Comparison of ENCODE assay signal across 10 cellular contexts in the genomic region with DNA sequence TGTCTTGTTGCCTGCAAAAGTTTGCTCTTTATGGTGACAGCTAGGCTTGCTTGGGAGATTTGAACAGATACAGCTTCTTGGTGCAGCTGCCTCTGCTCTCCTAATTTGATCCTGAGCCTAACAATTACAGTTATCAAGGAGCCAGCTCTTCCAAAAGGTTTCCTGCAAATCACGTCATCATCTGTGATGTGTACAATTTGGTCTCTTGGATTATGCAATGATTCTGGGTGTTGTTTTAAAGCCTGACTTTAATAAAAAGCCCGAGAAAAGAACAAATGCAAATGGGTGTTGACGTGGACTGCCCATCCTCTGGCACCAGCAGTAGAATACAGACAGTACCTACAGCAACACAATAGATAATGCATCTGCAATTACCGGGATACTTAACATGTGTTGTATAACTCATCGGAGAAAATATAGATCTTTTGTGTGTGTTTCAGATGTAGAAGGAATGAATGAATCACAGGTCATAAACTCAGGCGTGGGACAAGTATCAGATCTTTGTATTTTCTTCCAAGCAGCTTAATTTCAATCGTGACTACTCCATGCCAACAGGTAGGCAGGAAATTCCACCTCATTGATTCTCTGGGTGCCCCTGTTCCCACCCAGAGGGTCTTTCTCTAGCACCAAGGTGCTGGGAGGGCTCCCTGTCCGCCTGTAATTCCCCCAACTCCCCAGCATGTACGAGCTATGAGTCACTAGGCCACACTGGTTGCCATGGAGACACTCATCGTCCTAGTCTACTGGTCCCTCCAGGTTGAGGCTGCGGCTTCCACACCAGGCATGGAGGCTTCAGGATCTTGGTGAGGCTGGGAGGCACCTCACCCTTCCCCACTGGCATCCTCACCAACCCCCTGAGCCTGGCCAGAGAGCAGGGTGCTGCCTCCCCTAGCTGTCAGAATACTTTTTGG.
DNase-seq lines count a peak whose midpoint lies in the region; ATAC-seq and TF ChIP-seq lines count a peak whose summit lies in the region.
"Had no signal": no experiment of that assay in that cellular context is flagged by ENCODE, and none has a peak within 500 bp of the region (broad histone marks: within the 10 kb centered on the region; RNA-seq: fewer than 3 reads in every experiment).

No MANE protein-coding gene starts in this region.

- peak overlapping the region; percentile 18 for H2AFZ ChIP-seq in GM23248

- H3K27me3 ChIP-seq in GM23248 (replicated peaks; ENCODE audit: insufficient read depth) (no peaks in the 10 kb centered on the region), left lung (no peaks in the 10 kb centered on the region)

- H3F3A ChIP-seq in GM23248 (ENCODE audit: insufficient read depth), result peaks cover 40% of the 10 kb centered on the region

- intact Hi-C loops in left lung (cut with DNase I), result no loop called here

- H3K36me3 Mint-ChIP-seq in stimulated activated naive B cell treated with anti-CD40 and anti-IgM and Interleukin-4, amounts not matched to agents 10 μg/mL and 1 μg/mL and 100 μg/mL, for 72 hours, result no peaks in the 10 kb centered on the region
- H3K36me3 Mint-ChIP-seq in progenitor cell of endocrine pancreas (ENCODE audit: insufficient read depth), result no peaks in the 10 kb centered on the region
- H3K36me3 Mint-ChIP-seq: activated naive CD4-positive, alpha-beta T cell treated with anti-CD3 and anti-CD28 coated beads, Interleukin-2, amount 50 U/mL, for 24 hours; naive B cell had no signal

- no peaks in the 10 kb centered on the region for H3K9me2 ChIP-seq in GM23248 (ENCODE audit: insufficient read depth)

- peaks cover 48% of the 10 kb centered on the region for H3K4me1 ChIP-seq in GM23248 (ENCODE audit: insufficient read depth)
- no peaks in the 10 kb centered on the region for H3K4me1 ChIP-seq in left lung

- WGBS in GM23248 (ENCODE audit: low coverage in 1 of 2, low lambda C conversion rate in 2 of 2, missing lambda C conversion rate in 2 of 2), 2 experiments, result 10 to 12% methylated on average over 11 of the region's 11 CpGs

- H3K9me3 Mint-ChIP-seq in stimulated activated naive B cell treated with anti-CD40 and anti-IgM and Interleukin-4, amounts not matched to agents 10 μg/mL and 1 μg/mL and 100 μg/mL, for 72 hours, result no peaks in the 10 kb centered on the region
- H3K9me3 Mint-ChIP-seq in progenitor cell of endocrine pancreas (ENCODE audit: low read depth), result no peaks in the 10 kb centered on the region
- H3K9me3 Mint-ChIP-seq: activated naive CD4-positive, alpha-beta T cell treated with anti-CD3 and anti-CD28 coated beads, Interleukin-2, amount 50 U/mL, for 24 hours had no signal

- H3K36me3 ChIP-seq in GM23248 (ENCODE audit: low read depth), result no peaks in the 10 kb centered on the region
- H3K36me3 ChIP-seq in left lung, result no peaks in the 10 kb centered on the region

- peak overlapping the region; percentile 29 for H3K4me2 ChIP-seq in GM23248 (ENCODE audit: unreplicated experiment)

- no peaks in the 10 kb centered on the region for H3K9me3 ChIP-seq in GM23248 (ENCODE audit: low read depth)
- no peaks in the 10 kb centered on the region for H3K9me3 ChIP-seq in left lung

- DNase-seq in AG08395 (ENCODE audit: low spot score) (peak; percentile 89), GM23248 (peak; percentile 95), astrocyte of the cerebellum (ENCODE audit: low read depth) (peak; percentile 62), left lung (peak in 1 of 2 donors; percentile 50), Kasumi-1 (lab: John Stamatoyannopoulos, UW) (no peak), progenitor cell of endocrine pancreas (ENCODE audit: low spot score, unreplicated experiment) (no peak)
- no peak for DNase-seq in stimulated activated naive B cell treated with anti-CD40 and anti-IgM and Interleukin-4, amounts not matched to agents 10 μg/mL and 1 μg/mL and 100 μg/mL, for 72 hours
- DNase-seq in effector CD4-positive, alpha-beta T cell, result no peak
- DNase-seq: naive B cell had no signal

- peak overlapping the region; percentile 86 for H3K27ac ChIP-seq in GM23248
- peak overlapping the region; percentile 45 to 50 for H3K27ac ChIP-seq in left lung

- H3K4me3 Mint-ChIP-seq in stimulated activated naive B cell treated with anti-CD40 and anti-IgM and Interleukin-4, amounts not matched to agents 10 μg/mL and 1 μg/mL and 100 μg/mL, for 72 hours, result no peak overlapping the region
- H3K4me3 Mint-ChIP-seq in progenitor cell of endocrine pancreas (ENCODE audit: low read depth), result no peak overlapping the region
- H3K4me3 Mint-ChIP-seq: activated naive CD4-positive, alpha-beta T cell treated with anti-CD3 and anti-CD28 coated beads, Interleukin-2, amount 50 U/mL, for 24 hours; naive B cell had no signal

- no peaks in the 10 kb centered on the region for H3K79me2 ChIP-seq in GM23248 (ENCODE audit: insufficient read depth)

- H3K9ac ChIP-seq in GM23248, result peak overlapping the region; percentile 70

- H3K4me1 Mint-ChIP-seq in stimulated activated naive B cell treated with anti-CD40 and anti-IgM and Interleukin-4, amounts not matched to agents 10 μg/mL and 1 μg/mL and 100 μg/mL, for 72 hours, result peaks cover 0 to 3% of the 10 kb centered on the region in 2 donors
- H3K4me1 Mint-ChIP-seq in progenitor cell of endocrine pancreas (ENCODE audit: low read depth), result no peaks in the 10 kb centered on the region
- H3K4me1 Mint-ChIP-seq: activated naive CD4-positive, alpha-beta T cell treated with anti-CD3 and anti-CD28 coated beads, Interleukin-2, amount 50 U/mL, for 24 hours; naive B cell had no signal

- H3K4me3 ChIP-seq in GM23248, result 0 out of 2 replicates have a peak overlapping the region, but pooled peaks have one; percentile 3
- no peak overlapping the region for H3K4me3 ChIP-seq in astrocyte of the cerebellum (ENCODE audit: low read depth, low read length)
- H3K4me3 ChIP-seq in left lung, result no peak overlapping the region

- ATAC-seq in left lung, result peak; percentile 70
- no peak for ATAC-seq in stimulated activated naive B cell treated with anti-CD40 and anti-IgM and Interleukin-4, amounts not matched to agents 10 μg/mL and 1 μg/mL and 100 μg/mL, for 72 hours (replicated peaks)

- in situ Hi-C loops in GM23248 (cut with MboI) (no loop called here), astrocyte of the cerebellum (cut with HindIII; ENCODE audit: low sequenced_read_pairs) (no loop called here)

- no peaks in the 10 kb centered on the region for H4K20me1 ChIP-seq in GM23248 (ENCODE audit: insufficient read depth)

- no peak for TF ChIP-seq CTCF in astrocyte of the cerebellum (IDR thresholded peaks at IDR 0.05; ENCODE audit: low read depth, low read length, missing control alignments)
- TF ChIP-seq CTCF in left lung (IDR thresholded peaks at IDR 0.05), result no peak
- TF ChIP-seq CTCF in progenitor cell of endocrine pancreas (IDR thresholded peaks at IDR 0.05; ENCODE audit: unreplicated experiment), result no peak

- H3K27me3 Mint-ChIP-seq in stimulated activated naive B cell treated with anti-CD40 and anti-IgM and Interleukin-4, amounts not matched to agents 10 μg/mL and 1 μg/mL and 100 μg/mL, for 72 hours, result peaks cover 9 to 18% of the 10 kb centered on the region in 2 donors
- H3K27me3 Mint-ChIP-seq in progenitor cell of endocrine pancreas, result peaks cover 25% of the 10 kb centered on the region

- H3K27ac Mint-ChIP-seq in stimulated activated naive B cell treated with anti-CD40 and anti-IgM and Interleukin-4, amounts not matched to agents 10 μg/mL and 1 μg/mL and 100 μg/mL, for 72 hours, result no peak overlapping the region
- H3K27ac Mint-ChIP-seq in progenitor cell of endocrine pancreas, result no peak overlapping the region
- H3K27ac Mint-ChIP-seq: activated naive CD4-positive, alpha-beta T cell treated with anti-CD3 and anti-CD28 coated beads, Interleukin-2, amount 50 U/mL, for 24 hours had no signal

Comparison
In these comparisons a context has a peak if more than half of its experiments do, and no peak if none do; other contexts are left out.
1. DNase-seq: peak in AG08395 (single experiment), GM23248 (single experiment) and astrocyte of the cerebellum (single experiment); none in Kasumi-1 (0 of 2), stimulated activated naive B cell treated with anti-CD40 and anti-IgM and Interleukin-4, amounts not matched to agents 10 μg/mL and 1 μg/mL and 100 μg/mL, for 72 hours (single experiment), progenitor cell of endocrine pancreas (single experiment) and effector CD4-positive, alpha-beta T cell (single experiment).